9 cellular contexts compared by ENCODE assay signal in the genomic region with DNA sequence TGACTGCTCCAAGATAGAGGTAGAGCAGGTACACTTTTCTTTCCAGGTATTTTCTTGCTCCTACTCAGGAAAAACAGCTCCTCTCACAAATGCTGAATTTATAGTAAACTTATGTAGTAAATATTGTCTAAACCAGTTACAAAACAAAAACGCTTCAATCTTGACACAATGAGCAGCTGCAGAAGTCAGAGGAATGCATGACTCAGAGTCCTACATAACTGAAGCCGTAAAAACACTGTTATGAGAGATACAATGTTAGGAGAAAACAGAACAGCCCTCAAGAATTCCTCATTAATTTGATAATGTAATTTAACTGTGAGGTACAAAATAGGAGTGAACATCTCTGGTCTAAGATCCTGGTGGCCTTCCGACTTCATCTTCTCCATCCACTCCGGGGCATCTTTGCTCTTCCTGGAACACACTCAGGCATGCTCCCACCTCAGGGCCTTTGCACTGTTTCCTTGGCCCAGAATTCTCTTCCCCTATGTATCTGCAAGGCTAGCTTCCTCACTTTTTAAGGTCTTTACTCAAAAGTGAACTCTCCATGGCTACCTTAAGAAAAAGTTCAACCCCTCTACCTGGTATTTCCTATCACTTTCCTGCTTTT.
DNase-seq lines count a peak whose midpoint lies in the region; ATAC-seq and TF ChIP-seq lines count a peak whose summit lies in the region.
"Had no signal": no experiment of that assay in that cellular context is flagged by ENCODE, and none has a peak within 500 bp of the region (broad histone marks: within the 10 kb centered on the region; RNA-seq: fewer than 3 reads in every experiment).

No MANE protein-coding gene starts in this region.

- H3K14ac ChIP-seq in trophoblast cell (ENCODE audit: low read length): no peak overlapping the region

- H3K27me3 ChIP-seq in adipocyte (replicated peaks; ENCODE audit: control insufficient read depth, insufficient read depth, low read length) (no peaks in the 10 kb centered on the region), trophoblast cell (ENCODE audit: insufficient read depth, low read length) (no peaks in the 10 kb centered on the region), WERI-Rb-1 (ENCODE audit: insufficient read depth, low read depth, severe bottlenecking) (no peaks in the 10 kb centered on the region)

- peak overlapping the region; percentile 46 for H2BK5ac ChIP-seq in trophoblast cell (ENCODE audit: low read depth, low read length, poor library complexity)

- H3K4me1 ChIP-seq in adipocyte (ENCODE audit: control insufficient read depth, insufficient read depth, low read length) (peaks cover 20% of the 10 kb centered on the region), trophoblast cell (ENCODE audit: control insufficient read depth in 1 of 2, insufficient read depth in 2 of 2, low read length in 2 of 2) (peaks cover 8 to 13% of the 10 kb centered on the region in 2 experiments)

- no peak overlapping the region for H3K4me3 Mint-ChIP-seq in activated T-cell treated with anti-CD3 and anti-CD28 coated beads, Interleukin-2, amount 50 U/mL, for 4 hours

- no peak overlapping the region for H2AFZ ChIP-seq in trophoblast cell (ENCODE audit: insufficient read depth, low read length, poor library complexity)

- H4K8ac ChIP-seq in trophoblast cell (ENCODE audit: low read depth, low read length): peak overlapping the region; percentile 11

- H3K23ac ChIP-seq in trophoblast cell (ENCODE audit: low read length): no peak overlapping the region

- H3K27ac ChIP-seq in trophoblast cell (ENCODE audit: low read depth, low read length) (peak overlapping the region; percentile 85), WERI-Rb-1 (no peak overlapping the region), substantia nigra (ENCODE audit: low read depth, low read length, poor library complexity, severe bottlenecking) (no peak overlapping the region)

- no peak overlapping the region for H2AK5ac ChIP-seq in trophoblast cell (ENCODE audit: low read length)

- H3K18ac ChIP-seq in trophoblast cell (ENCODE audit: low read length): no peak overlapping the region

- TF ChIP-seq CTCF in foreskin fibroblast (IDR thresholded peaks at IDR 0.05; ENCODE audit: low read depth, low read length): no peak
- no peak for TF ChIP-seq CTCF in GM13976 (IDR thresholded peaks at IDR 0.05; ENCODE audit: borderline replicate concordance, control extremely low read depth, extremely low read depth, insufficient read depth, missing control alignments)
- TF ChIP-seq CTCF in WERI-Rb-1 (IDR thresholded peaks at IDR 0.05; ENCODE audit: low read depth, low read length): no peak

- H4K12ac ChIP-seq in trophoblast cell (ENCODE audit: low read depth, low read length): no peak overlapping the region

- no peak for ATAC-seq in activated T-cell treated with anti-CD3 and anti-CD28 coated beads, Interleukin-2, amount 50 U/mL, for 4 hours

- H3K9me3 Mint-ChIP-seq in activated T-cell treated with anti-CD3 and anti-CD28 coated beads, Interleukin-2, amount 50 U/mL, for 4 hours: no peaks in the 10 kb centered on the region

- H3K4me2 ChIP-seq in trophoblast cell (ENCODE audit: low read length): peak overlapping the region; percentile 52

- in situ Hi-C loops in GM13976 (cut with MboI; ENCODE audit: low sequenced_read_pairs, unreplicated experiment): no loop called here

- H3K9me3 ChIP-seq in adipocyte (ENCODE audit: control insufficient read depth, low read length) (no peaks in the 10 kb centered on the region), trophoblast cell (ENCODE audit: insufficient read depth, low read depth, low read length) (no peaks in the 10 kb centered on the region), WERI-Rb-1 (ENCODE audit: severe bottlenecking) (no peaks in the 10 kb centered on the region)

- peak overlapping the region; percentile 30 for H2BK12ac ChIP-seq in trophoblast cell (ENCODE audit: low read length)

- no CpG with 5 or more reads among the region's 4 CpGs for WGBS in trophoblast cell (ENCODE audit: extremely low coverage, insufficient coverage, insufficient read length)

- peaks cover 5% of the 10 kb centered on the region for H3K36me3 Mint-ChIP-seq in activated T-cell treated with anti-CD3 and anti-CD28 coated beads, Interleukin-2, amount 50 U/mL, for 4 hours (ENCODE audit: insufficient read depth)

- no peak overlapping the region for H4K91ac ChIP-seq in trophoblast cell (ENCODE audit: low read depth, low read length)

- peaks cover 26% of the 10 kb centered on the region for H3K4me1 Mint-ChIP-seq in activated T-cell treated with anti-CD3 and anti-CD28 coated beads, Interleukin-2, amount 50 U/mL, for 4 hours (ENCODE audit: low read depth)

- H3K4me3 ChIP-seq in adipocyte (ENCODE audit: low read length) (peak overlapping the region; percentile 30), foreskin fibroblast (ENCODE audit: low read depth in 1 of 2, low read length in 2 of 2) (no peak overlapping the region), trophoblast cell (ENCODE audit: low read depth, low read length) (no peak overlapping the region), WERI-Rb-1 (ENCODE audit: low read depth, low read length) (no peak overlapping the region)

- no peaks in the 10 kb centered on the region for H3K27me3 Mint-ChIP-seq in activated T-cell treated with anti-CD3 and anti-CD28 coated beads, Interleukin-2, amount 50 U/mL, for 4 hours (ENCODE audit: low read depth)

- peak overlapping the region; percentile 68 for H3K9ac ChIP-seq in adipocyte (ENCODE audit: low read length)
- H3K9ac ChIP-seq in trophoblast cell (ENCODE audit: low read length): no peak overlapping the region

- DNase-seq in ELR (ENCODE audit: low read depth): peak; percentile 75
- DNase-seq in adipocyte (ENCODE audit: low read depth): peak; percentile 83
- DNase-seq in foreskin fibroblast: peak; percentile 62 to 79
- DNase-seq in trophoblast cell: peak in 1 of 2 donors; percentile 74
- no peak for DNase-seq in GM13976 (ENCODE audit: low spot score)
- DNase-seq in WERI-Rb-1: no peak
- no peak for DNase-seq in activated T-cell treated with anti-CD3 and anti-CD28 coated beads, Interleukin-2, amount 50 U/mL, for 4 hours
- no peak for DNase-seq in substantia nigra (lab: John Stamatoyannopoulos, UW)
- DNase-seq: KG1 had no signal

- no peak overlapping the region for H2BK120ac ChIP-seq in trophoblast cell (ENCODE audit: insufficient read depth, low read length, poor library complexity)

- H3K36me3 ChIP-seq in adipocyte (ENCODE audit: control insufficient read depth, insufficient read depth, low read length, severe bottlenecking) (no peaks in the 10 kb centered on the region), trophoblast cell (ENCODE audit: control insufficient read depth in 1 of 2, insufficient read depth in 2 of 2, low read length in 2 of 2) (no peaks in the 10 kb centered on the region), WERI-Rb-1 (peaks cover 47% of the 10 kb centered on the region)

- no peaks in the 10 kb centered on the region for H3K79me2 ChIP-seq in trophoblast cell (ENCODE audit: control insufficient read depth, insufficient read depth, low read length, poor library complexity)

- no peak overlapping the region for H3K4ac ChIP-seq in trophoblast cell (ENCODE audit: low read depth, low read length)

- peaks cover 4% of the 10 kb centered on the region for H3K79me1 ChIP-seq in trophoblast cell (ENCODE audit: low read length)

Comparison
In these comparisons a context has a peak if more than half of its experiments do, and no peak if none do; other contexts are left out.
1. DNase-seq: peak in ELR (single experiment), adipocyte (single experiment) and foreskin fibroblast (2 of 2); none in GM13976 (single experiment), WERI-Rb-1 (single experiment), activated T-cell treated with anti-CD3 and anti-CD28 coated beads, Interleukin-2, amount 50 U/mL, for 4 hours (single experiment) and substantia nigra (0 of 49).